Comparison of ENCODE assay signal across 27 cellular contexts in genomic region chr7:98223351-98223897, GRCh38. TPM values are rescaled to one million over a fixed set of nuclear protein-coding genes. Genes with fewer than 3 reads are reported as not detected.
DNase-seq lines count a peak whose midpoint lies in the region; ATAC-seq and TF ChIP-seq lines count a peak whose summit lies in the region.
"Had no signal": no experiment of that assay in that cellular context is flagged by ENCODE, and none has a peak within 500 bp of the region (broad histone marks: within the 10 kb centered on the region; RNA-seq: fewer than 3 reads in every experiment).

No MANE protein-coding gene starts in this region.

- H3K9me3 Mint-ChIP-seq in stimulated activated naive CD8-positive, alpha-beta T cell treated with anti-CD3 and anti-CD28 coated beads, Interleukin-15, amount 100 ng/mL, for 72 hours = no peaks in the 10 kb centered on the region
- H3K9me3 Mint-ChIP-seq: activated CD4-positive, alpha-beta memory T cell treated with anti-CD3 and anti-CD28 coated beads, Interleukin-2, amount 10 ng/mL, durations not matched to agents 7 days and 5 days; activated T-helper 2 cell treated with anti-CD3 and anti-CD28 coated beads, Interferon-gamma antibody, Interleukin-2, Interleukin-4, amounts not matched to agents 10 μg/mL and 5 μg/mL and 100 μg/mL, durations not matched to agents 14 hours and 24 hours and 36 hours; CD4-positive, CD25-positive, alpha-beta regulatory T cell; effector memory CD8-positive, alpha-beta T cell had no signal

- H3K27ac ChIP-seq in osteoblast (ENCODE audit: low read depth, low read length) = no peak overlapping the region
- H3K27ac ChIP-seq: cardiac muscle cell, neutrophil, Peyer's patch had no signal

- H3K27me3 Mint-ChIP-seq in stimulated activated naive CD8-positive, alpha-beta T cell treated with anti-CD3 and anti-CD28 coated beads, Interleukin-15, amount 100 ng/mL, for 72 hours = no peaks in the 10 kb centered on the region
- H3K27me3 Mint-ChIP-seq: activated CD4-positive, alpha-beta memory T cell treated with anti-CD3 and anti-CD28 coated beads, Interleukin-2, amount 10 ng/mL, durations not matched to agents 7 days and 5 days; activated naive CD8-positive, alpha-beta T cell; CD4-positive, CD25-positive, alpha-beta regulatory T cell; effector memory CD8-positive, alpha-beta T cell had no signal

- POLR2A ChIA-PET in GM10248 (lab: Yijun Ruan, JAX) = no interaction called here

- peaks cover 13% of the 10 kb centered on the region for H3K36me3 ChIP-seq in osteoblast (ENCODE audit: insufficient read depth, low read length)
- H3K36me3 ChIP-seq: cardiac muscle cell had no signal

- no peak overlapping the region for H3K4me3 ChIP-seq in osteoblast (ENCODE audit: insufficient read depth, low read length)
- H3K4me3 ChIP-seq: cardiac muscle cell, Peyer's patch had no signal

- DNase-seq in stimulated activated naive CD8-positive, alpha-beta T cell treated with anti-CD3 and anti-CD28 coated beads, Interleukin-15, amount 100 ng/mL, for 72 hours = no peak
- DNase-seq in stimulated activated naive CD8-positive, alpha-beta T cell treated with anti-CD3 and anti-CD28 coated beads, Interleukin-15, Interleukin-2, amounts not matched to agents 100 U/mL and 50 U/mL, for 24 hours = no peak
- DNase-seq in NCI-H526 treated with DMSO at 0.1 percent for 48 hours (lab: John Stamatoyannopoulos, UW) = peak; percentile 25
- DNase-seq in osteoblast (ENCODE audit: insufficient read length, low spot score, missing footprints) = peak; percentile 87
- DNase-seq in ACHN = no peak
- no peak for DNase-seq in HuH-7 (ENCODE audit: low spot score)
- no peak for DNase-seq in GM10248 (ENCODE audit: extremely low spot score)
- DNase-seq: activated CD4-positive, alpha-beta memory T cell treated with anti-CD3 and anti-CD28 coated beads, Interleukin-2, amount 10 ng/mL, durations not matched to agents 7 days and 5 days; activated CD8-positive, alpha-beta memory T cell treated with anti-CD3 and anti-CD28 coated beads, Interleukin-2, amount 50 U/mL, for 48 hours; anterior cingulate cortex; CD4-positive, CD25-positive, alpha-beta regulatory T cell; cortex of kidney; effector memory CD8-positive, alpha-beta T cell; erythroblast; glutamatergic neuron; NCI-H1105; NCI-H187 treated with DMSO at 0.1 percent for 48 hours; NCI-H524 treated with DMSO at 0.1 percent for 48 hours; trophoblast cell had no signal

- CTCF ChIA-PET in GM10248 (lab: Yijun Ruan, JAX) = no interaction called here

- TF ChIP-seq CTCF in osteoblast (IDR thresholded peaks at IDR 0.05; ENCODE audit: extremely low read depth, low read depth, low read length) (no peak), GM10248 (IDR thresholded peaks at IDR 0.05; ENCODE audit: control extremely low read depth, extremely low read depth, low read depth, missing control alignments) (no peak)

- H3K4me3 Mint-ChIP-seq in stimulated activated naive CD8-positive, alpha-beta T cell treated with anti-CD3 and anti-CD28 coated beads, Interleukin-15, amount 100 ng/mL, for 72 hours = no peak overlapping the region
- H3K4me3 Mint-ChIP-seq: activated CD4-positive, alpha-beta memory T cell treated with anti-CD3 and anti-CD28 coated beads, Interleukin-2, amount 10 ng/mL, durations not matched to agents 7 days and 5 days; activated naive CD8-positive, alpha-beta T cell; CD4-positive, CD25-positive, alpha-beta regulatory T cell; effector memory CD8-positive, alpha-beta T cell had no signal

- H3K4me1 ChIP-seq in osteoblast (ENCODE audit: insufficient read depth, low read length) = no peaks in the 10 kb centered on the region

- no peaks in the 10 kb centered on the region for H3K9me3 ChIP-seq in osteoblast (ENCODE audit: low read depth, low read length)
- H3K9me3 ChIP-seq: neutrophil, Peyer's patch had no signal

- ATAC-seq in stimulated activated naive CD8-positive, alpha-beta T cell treated with anti-CD3 and anti-CD28 coated beads, Interleukin-15, amount 100 ng/mL, for 72 hours = peak; percentile 14
- no peak for ATAC-seq in stimulated activated naive CD8-positive, alpha-beta T cell treated with anti-CD3 and anti-CD28 coated beads, Interleukin-15, Interleukin-2, amounts not matched to agents 100 U/mL and 50 U/mL, for 24 hours
- ATAC-seq: activated CD4-positive, CD25-positive, alpha-beta regulatory T cell treated with anti-CD3 and anti-CD28 coated beads, Interleukin-2, amount 50 U/mL, for 24 hours; effector memory CD8-positive, alpha-beta T cell had no signal

- no peaks in the 10 kb centered on the region for H3K79me2 ChIP-seq in osteoblast (ENCODE audit: insufficient read depth, low read length)

- H3K27ac Mint-ChIP-seq in stimulated activated naive CD8-positive, alpha-beta T cell treated with anti-CD3 and anti-CD28 coated beads, Interleukin-15, amount 100 ng/mL, for 72 hours = peak overlapping the region in 1 of 2 donors; percentile 92
- H3K27ac Mint-ChIP-seq: activated CD4-positive, alpha-beta memory T cell treated with anti-CD3 and anti-CD28 coated beads, Interleukin-2, amount 10 ng/mL, durations not matched to agents 7 days and 5 days; activated naive CD8-positive, alpha-beta T cell; activated T-helper 2 cell treated with anti-CD3 and anti-CD28 coated beads, Interferon-gamma antibody, Interleukin-2, Interleukin-4, amounts not matched to agents 10 μg/mL and 5 μg/mL and 100 μg/mL, durations not matched to agents 14 hours and 24 hours and 36 hours; CD4-positive, CD25-positive, alpha-beta regulatory T cell had no signal

- H3K27me3 ChIP-seq in osteoblast (ENCODE audit: insufficient read depth, low read length) = no peaks in the 10 kb centered on the region
- H3K27me3 ChIP-seq: cardiac muscle cell, neutrophil, Peyer's patch had no signal

- no peak overlapping the region for H3K4me2 ChIP-seq in osteoblast (ENCODE audit: insufficient read depth, low read length)

- H4K20me1 ChIP-seq in osteoblast (ENCODE audit: insufficient read depth, low read length) = no peaks in the 10 kb centered on the region

- H2AFZ ChIP-seq in osteoblast (ENCODE audit: low read length) = no peak overlapping the region

- peaks cover 19% of the 10 kb centered on the region for H3K4me1 Mint-ChIP-seq in stimulated activated naive CD8-positive, alpha-beta T cell treated with anti-CD3 and anti-CD28 coated beads, Interleukin-15, amount 100 ng/mL, for 72 hours

- in situ Hi-C loops in ACHN (cut with HindIII; ENCODE audit: low pct_ligation_motif_present, low pct_unique_long_range_greater_than_20kb, low sequenced_read_pairs) = no loop called here

RNA-seq across cellular contexts. Expression of gene BHLHA15, which starts 12.2 kb away (rescaled TPM):
- not detected in 2 replicates for total RNA-seq in osteoblast
- total RNA-seq: CD4-positive, CD25-positive, alpha-beta regulatory T cell; SK-MEL-5; skeletal muscle tissue had no signal

RNA-seq across cellular contexts. Expression of gene TECPR1, which starts 28.6 kb away (rescaled TPM):
- total RNA-seq in osteoblast = 20.3 and 22.4 TPM in 2 replicates

RNA-seq across cellular contexts. Expression of gene BRI3, which starts 58.1 kb away (rescaled TPM):
- total RNA-seq in osteoblast = 95.9 and 113 TPM in 2 replicates

Comparison
In these comparisons a context has a peak if more than half of its experiments do, and no peak if none do; other contexts are left out.
1. DNase-seq: peak in NCI-H526 treated with DMSO at 0.1 percent for 48 hours (single experiment) and osteoblast (single experiment); none in stimulated activated naive CD8-positive, alpha-beta T cell treated with anti-CD3 and anti-CD28 coated beads, Interleukin-15, amount 100 ng/mL, for 72 hours (0 of 2), stimulated activated naive CD8-positive, alpha-beta T cell treated with anti-CD3 and anti-CD28 coated beads, Interleukin-15, Interleukin-2, amounts not matched to agents 100 U/mL and 50 U/mL, for 24 hours (single experiment), ACHN (single experiment), HuH-7 (single experiment) and GM10248 (single experiment).